In the genomic region with DNA sequence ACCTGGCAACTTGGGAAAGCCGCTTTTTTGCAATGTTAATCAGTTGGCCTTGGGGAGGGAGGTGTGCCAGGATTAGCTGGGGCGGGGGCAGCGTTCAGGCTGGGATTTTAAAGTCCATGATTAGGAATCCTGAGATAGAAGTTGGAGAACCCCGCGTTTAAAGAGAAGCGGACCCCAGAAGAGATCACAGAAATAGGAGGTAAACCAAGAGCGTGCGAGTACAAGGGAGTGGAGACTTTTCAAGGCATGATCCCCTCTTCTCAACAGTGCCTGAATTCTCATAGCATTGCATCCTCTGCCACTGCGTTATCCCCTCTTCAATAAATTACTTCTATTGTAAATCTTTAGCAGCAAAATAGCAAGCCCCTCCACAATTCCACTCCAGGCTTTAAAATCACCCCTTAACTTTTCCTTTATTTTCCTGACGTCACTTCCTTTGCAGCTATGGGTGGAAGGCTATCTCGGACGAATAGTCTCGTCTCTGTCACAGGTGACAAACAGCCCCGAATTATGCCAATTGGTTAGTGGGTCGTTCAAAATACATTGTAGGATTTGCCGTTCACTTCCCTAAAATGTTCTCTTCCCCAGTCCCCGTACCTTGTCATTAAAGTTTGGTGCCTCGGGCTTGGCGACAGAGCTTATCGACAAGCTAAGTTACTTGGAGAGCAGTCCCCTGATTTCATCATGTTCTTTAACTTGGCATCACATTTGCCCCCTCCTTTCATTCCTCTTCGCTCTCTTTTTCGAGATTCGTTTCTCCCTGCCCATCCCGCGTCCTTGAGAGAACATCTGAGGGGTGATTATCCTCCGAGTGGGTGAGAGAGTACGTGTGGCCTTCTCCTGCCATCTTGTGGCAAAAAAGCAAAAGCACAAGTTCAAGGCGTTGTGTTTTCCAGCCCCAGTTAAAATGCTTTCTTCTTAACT, we compare ENCODE assay signal across 8 cellular contexts. TPM values are rescaled to one million over a fixed set of nuclear protein-coding genes. Genes with fewer than 3 reads are reported as not detected.
DNase-seq lines count a peak whose midpoint lies in the region; ATAC-seq and FAIRE-seq lines count a peak whose summit lies in the region.

No MANE protein-coding gene starts in this region.

- DNase-seq in COLO829 (ENCODE audit: low spot score) (peak; percentile 86), NCI-H69 (lab: John Stamatoyannopoulos, UW) (peak; percentile 91), memory B cell (ENCODE audit: low spot score in 2 of 2) (peak; percentile 61 to 71), 8988T (no peak)
- DNase-seq in activated CD4-positive, alpha-beta memory T cell treated with anti-CD3 and anti-CD28 coated beads, Interleukin-2, amount 10 ng/mL, durations not matched to agents 7 days and 5 days, result peak; percentile 71
- DNase-seq in stimulated activated naive CD4-positive, alpha-beta T cell (lab: John Stamatoyannopoulos, UW), result peak; percentile 47 to 81 (median 62)

- no peaks in the 10 kb centered on the region for H3K9me3 Mint-ChIP-seq in activated CD4-positive, alpha-beta memory T cell treated with anti-CD3 and anti-CD28 coated beads, Interleukin-2, amount 10 ng/mL, durations not matched to agents 7 days and 5 days
- peaks cover 2% of the 10 kb centered on the region for H3K9me3 Mint-ChIP-seq in memory B cell

- peaks cover 41% of the 10 kb centered on the region for H3K4me1 Mint-ChIP-seq in activated CD4-positive, alpha-beta memory T cell treated with anti-CD3 and anti-CD28 coated beads, Interleukin-2, amount 10 ng/mL, durations not matched to agents 7 days and 5 days
- H3K4me1 Mint-ChIP-seq in memory B cell, result peaks cover 14% of the 10 kb centered on the region

- peak; percentile 13 for ATAC-seq in HG03378 (IDR thresholded peaks at IDR 0.05; ENCODE audit: unreplicated experiment)
- ATAC-seq in memory B cell (ENCODE audit: low read depth), result peak; percentile 28

- peaks cover 10% of the 10 kb centered on the region for H3K36me3 Mint-ChIP-seq in activated CD4-positive, alpha-beta memory T cell treated with anti-CD3 and anti-CD28 coated beads, Interleukin-2, amount 10 ng/mL, durations not matched to agents 7 days and 5 days (ENCODE audit: low read depth)
- H3K36me3 Mint-ChIP-seq in memory B cell, result no peaks in the 10 kb centered on the region

- POLR2A ChIA-PET in activated CD4-positive, alpha-beta memory T cell treated with anti-CD3 and anti-CD28 coated beads, Interleukin-2, amount 10 ng/mL, durations not matched to agents 7 days and 5 days (lab: Charles Lee), result interaction anchor here (0.6 to 6.7 kb wide), 44 partner anchors 7 to 1868 kb away, joined by 3 to 1597 read pairs (median 16); a partner anchor contains a TSS

- FAIRE-seq in endometrium (lab: Jason Lieb, UNC), result peak; percentile 61

- CTCF ChIA-PET in activated CD4-positive, alpha-beta memory T cell treated with anti-CD3 and anti-CD28 coated beads, Interleukin-2, amount 10 ng/mL, durations not matched to agents 7 days and 5 days (lab: Charles Lee), result interaction anchor here (0.7 to 6.5 kb wide), 16 partner anchors 12 to 1869 kb away, joined by 3 to 190 read pairs (median 10); a partner anchor contains a TSS

- H3K27me3 Mint-ChIP-seq in activated CD4-positive, alpha-beta memory T cell treated with anti-CD3 and anti-CD28 coated beads, Interleukin-2, amount 10 ng/mL, durations not matched to agents 7 days and 5 days, result no peaks in the 10 kb centered on the region
- no peaks in the 10 kb centered on the region for H3K27me3 Mint-ChIP-seq in memory B cell

- H3K4me3 Mint-ChIP-seq in activated CD4-positive, alpha-beta memory T cell treated with anti-CD3 and anti-CD28 coated beads, Interleukin-2, amount 10 ng/mL, durations not matched to agents 7 days and 5 days, result no peak overlapping the region
- H3K4me3 Mint-ChIP-seq in memory B cell, result no peak overlapping the region

- no peak overlapping the region for H3K27ac Mint-ChIP-seq in activated CD4-positive, alpha-beta memory T cell treated with anti-CD3 and anti-CD28 coated beads, Interleukin-2, amount 10 ng/mL, durations not matched to agents 7 days and 5 days
- H3K27ac Mint-ChIP-seq in memory B cell, result no peak overlapping the region

RNA-seq across cellular contexts. Expression of a gene that starts 17.1 kb away (rescaled TPM):
- total RNA-seq in activated CD4-positive, alpha-beta memory T cell treated with anti-CD3 and anti-CD28 coated beads, Interleukin-2, amount 10 ng/mL, durations not matched to agents 7 days and 5 days, result not detected
